15 cellular contexts compared by ENCODE assay signal in the genomic region with DNA sequence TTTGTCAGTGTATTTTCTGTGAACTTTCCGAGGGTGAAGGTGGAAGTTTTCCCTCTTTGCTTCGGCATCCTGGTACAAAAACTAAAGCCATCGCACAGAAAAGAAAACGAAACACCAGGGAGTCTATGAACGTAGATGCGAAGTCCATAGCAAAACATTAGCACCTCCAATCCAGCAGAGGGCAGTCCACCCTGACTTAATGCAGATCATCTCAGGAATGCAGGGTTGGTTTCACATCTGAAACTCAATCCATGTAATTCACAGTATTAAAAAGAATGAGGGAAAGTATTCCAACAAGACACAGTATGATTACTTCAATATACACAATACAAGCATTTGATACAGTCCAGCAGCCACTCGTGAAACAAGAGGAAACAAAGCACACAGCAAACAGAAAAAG.
DNase-seq lines count a peak whose midpoint lies in the region; ATAC-seq, FAIRE-seq and TF ChIP-seq lines count a peak whose summit lies in the region.
"Had no signal": no experiment of that assay in that cellular context is flagged by ENCODE, and none has a peak within 500 bp of the region (broad histone marks: within the 10 kb centered on the region; RNA-seq: fewer than 3 reads in every experiment).

No MANE protein-coding gene starts in this region.

- H3K4me1 ChIP-seq in CD4-positive, CD25-positive, alpha-beta regulatory T cell (ENCODE audit: control insufficient read depth, insufficient read depth, low read length, poor library complexity, severe bottlenecking): no peaks in the 10 kb centered on the region
- H3K4me1 ChIP-seq in RWPE2 (ENCODE audit: insufficient read depth, poor library complexity, severe bottlenecking) (no peaks in the 10 kb centered on the region), upper lobe of left lung (no peaks in the 10 kb centered on the region)

- H3K9me3 Mint-ChIP-seq in CD4-positive, CD25-positive, alpha-beta regulatory T cell: peaks cover 0 to 8% (median 2%) of the 10 kb centered on the region in 7 donors
- H3K9me3 Mint-ChIP-seq in stimulated activated memory B cell treated with anti-CD40 and anti-IgM and Interleukin-4, amounts not matched to agents 10 μg/mL and 1 μg/mL and 100 μg/mL, for 72 hours: peaks cover 4% of the 10 kb centered on the region

- DNase-seq in CD4-positive, CD25-positive, alpha-beta regulatory T cell: no peak
- DNase-seq in GM18507 (ENCODE audit: extremely low spot score, insufficient read length, low read depth) (no peak), RWPE2 (ENCODE audit: low spot score) (no peak), iPS DF 19.7 (ENCODE audit: low read depth, low spot score) (peak; percentile 15), upper lobe of left lung (no peak), SHP77 treated with DMSO at 0.1 percent for 48 hours (lab: John Stamatoyannopoulos, UW) (no peak)
- DNase-seq: activated naive CD8-positive, alpha-beta T cell treated with anti-CD3 and anti-CD28 coated beads, Interleukin-2, amount 10 ng/mL, durations not matched to agents 7 days and 5 days; mesenchymal stem cell; NCI-H510A treated with DMSO at 0.1 percent for 48 hours; stimulated activated naive CD8-positive, alpha-beta T cell treated with anti-CD3 and anti-CD28 coated beads, Interleukin-15, amount 100 ng/mL, for 72 hours had no signal

- 92 to 94% methylated on average over 7 of the region's 7 CpGs for WGBS in upper lobe of left lung, 2 donors

- no peaks in the 10 kb centered on the region for H3K27me3 Mint-ChIP-seq in CD4-positive, CD25-positive, alpha-beta regulatory T cell
- H3K27me3 Mint-ChIP-seq in stimulated activated memory B cell treated with anti-CD40 and anti-IgM and Interleukin-4, amounts not matched to agents 10 μg/mL and 1 μg/mL and 100 μg/mL, for 72 hours: no peaks in the 10 kb centered on the region
- H3K27me3 Mint-ChIP-seq: activated naive CD8-positive, alpha-beta T cell treated with anti-CD3 and anti-CD28 coated beads, Interleukin-2, amount 10 ng/mL, durations not matched to agents 7 days and 5 days; stimulated activated naive CD8-positive, alpha-beta T cell treated with anti-CD3 and anti-CD28 coated beads, Interleukin-15, amount 100 ng/mL, for 72 hours had no signal

- no peak overlapping the region for H3K27ac ChIP-seq in CD4-positive, CD25-positive, alpha-beta regulatory T cell (ENCODE audit: insufficient read depth, low read length, poor library complexity, severe bottlenecking)
- H3K27ac ChIP-seq in RWPE2 (ENCODE audit: poor library complexity, severe bottlenecking) (no peak overlapping the region), upper lobe of left lung (no peak overlapping the region)
- H3K27ac ChIP-seq: epithelial cell of prostate, HL-60 had no signal

- no peak for TF ChIP-seq EP300 in upper lobe of left lung (IDR thresholded peaks at IDR 0.05)

- no peak for TF ChIP-seq POLR2A in upper lobe of left lung (IDR thresholded peaks at IDR 0.05)

- H3K27me3 ChIP-seq in CD4-positive, CD25-positive, alpha-beta regulatory T cell (ENCODE audit: control insufficient read depth, insufficient read depth, low read length): no peaks in the 10 kb centered on the region
- H3K27me3 ChIP-seq in RWPE2 (ENCODE audit: insufficient read depth, poor library complexity, severe bottlenecking): no peaks in the 10 kb centered on the region
- no peaks in the 10 kb centered on the region for H3K27me3 ChIP-seq in upper lobe of left lung

- no peak for ATAC-seq in CD4-positive, CD25-positive, alpha-beta regulatory T cell (ENCODE audit: low read depth in 2 of 2)
- no peak for ATAC-seq in RWPE2 (ENCODE audit: low read depth)
- ATAC-seq in upper lobe of left lung (ENCODE audit: low FRiP score in 2 of 2): no peak
- ATAC-seq in stimulated activated memory B cell treated with anti-CD40 and anti-IgM and Interleukin-4, amounts not matched to agents 10 μg/mL and 1 μg/mL and 100 μg/mL, for 72 hours: no peak
- ATAC-seq: stimulated activated naive CD8-positive, alpha-beta T cell treated with anti-CD3 and anti-CD28 coated beads, Interleukin-15, amount 100 ng/mL, for 72 hours had no signal

- H3K4me3 ChIP-seq in CD4-positive, CD25-positive, alpha-beta regulatory T cell (ENCODE audit: low read depth, low read length): no peak overlapping the region
- H3K4me3 ChIP-seq in RWPE2 (ENCODE audit: severe bottlenecking): no peak overlapping the region
- H3K4me3 ChIP-seq in upper lobe of left lung: no peak overlapping the region

- peak overlapping the region; percentile 2 to 72 (median 30) for H3K27ac Mint-ChIP-seq in CD4-positive, CD25-positive, alpha-beta regulatory T cell
- no peak overlapping the region for H3K27ac Mint-ChIP-seq in stimulated activated memory B cell treated with anti-CD40 and anti-IgM and Interleukin-4, amounts not matched to agents 10 μg/mL and 1 μg/mL and 100 μg/mL, for 72 hours
- H3K27ac Mint-ChIP-seq: activated naive CD8-positive, alpha-beta T cell treated with anti-CD3 and anti-CD28 coated beads, Interleukin-2, amount 10 ng/mL, durations not matched to agents 7 days and 5 days had no signal

- H3K36me3 Mint-ChIP-seq in CD4-positive, CD25-positive, alpha-beta regulatory T cell: peaks cover 13% of the 10 kb centered on the region
- H3K36me3 Mint-ChIP-seq in stimulated activated memory B cell treated with anti-CD40 and anti-IgM and Interleukin-4, amounts not matched to agents 10 μg/mL and 1 μg/mL and 100 μg/mL, for 72 hours: peaks cover 27% of the 10 kb centered on the region

- H3K36me3 ChIP-seq in CD4-positive, CD25-positive, alpha-beta regulatory T cell (ENCODE audit: control insufficient read depth, insufficient read depth, low read length): no peaks in the 10 kb centered on the region
- H3K36me3 ChIP-seq in RWPE2 (ENCODE audit: low read depth) (no peaks in the 10 kb centered on the region), upper lobe of left lung (no peaks in the 10 kb centered on the region)

- FAIRE-seq in GM18507 (lab: Jason Lieb, UNC): peak; percentile 41
- FAIRE-seq: GM12892, TTC549 had no signal

- peak; percentile 19 for TF ChIP-seq CTCF in RWPE2 (IDR thresholded peaks at IDR 0.05; ENCODE audit: poor library complexity, severe bottlenecking)
- no peak for TF ChIP-seq CTCF in upper lobe of left lung (IDR thresholded peaks at IDR 0.05)

- H3K4me3 Mint-ChIP-seq in CD4-positive, CD25-positive, alpha-beta regulatory T cell: no peak overlapping the region
- no peak overlapping the region for H3K4me3 Mint-ChIP-seq in stimulated activated memory B cell treated with anti-CD40 and anti-IgM and Interleukin-4, amounts not matched to agents 10 μg/mL and 1 μg/mL and 100 μg/mL, for 72 hours
- H3K4me3 Mint-ChIP-seq: activated naive CD8-positive, alpha-beta T cell treated with anti-CD3 and anti-CD28 coated beads, Interleukin-2, amount 10 ng/mL, durations not matched to agents 7 days and 5 days; stimulated activated naive CD8-positive, alpha-beta T cell treated with anti-CD3 and anti-CD28 coated beads, Interleukin-15, amount 100 ng/mL, for 72 hours had no signal

- no peaks in the 10 kb centered on the region for H3K9me3 ChIP-seq in CD4-positive, CD25-positive, alpha-beta regulatory T cell (ENCODE audit: control insufficient read depth in 2 of 2, low read length in 2 of 2)
- H3K9me3 ChIP-seq in RWPE2 (ENCODE audit: severe bottlenecking) (no peaks in the 10 kb centered on the region), upper lobe of left lung (no peaks in the 10 kb centered on the region)

- peaks cover 7 to 16% (median 9%) of the 10 kb centered on the region in 4 donors for H3K4me1 Mint-ChIP-seq in CD4-positive, CD25-positive, alpha-beta regulatory T cell
- H3K4me1 Mint-ChIP-seq in stimulated activated memory B cell treated with anti-CD40 and anti-IgM and Interleukin-4, amounts not matched to agents 10 μg/mL and 1 μg/mL and 100 μg/mL, for 72 hours: peaks cover 14% of the 10 kb centered on the region
